1 cellular context compared by ENCODE assay signal in genomic region chr1:202821467-202821866, GRCh38.
TF ChIP-seq lines count a peak whose summit lies in the region.

No MANE protein-coding gene starts in this region.

TF ChIP-seq in SK-N-SH, 30 proteins besides CTCF, POLR2A, EP300 and RAD21 (continued from another document):
- TF ChIP-seq PBX3 (IDR thresholded peaks at IDR 0.05) (no peak), FOXJ3 (CRISPR knock-in tag; IDR thresholded peaks at IDR 0.05) (no peak)
- TF ChIP-seq, protein P1, sequence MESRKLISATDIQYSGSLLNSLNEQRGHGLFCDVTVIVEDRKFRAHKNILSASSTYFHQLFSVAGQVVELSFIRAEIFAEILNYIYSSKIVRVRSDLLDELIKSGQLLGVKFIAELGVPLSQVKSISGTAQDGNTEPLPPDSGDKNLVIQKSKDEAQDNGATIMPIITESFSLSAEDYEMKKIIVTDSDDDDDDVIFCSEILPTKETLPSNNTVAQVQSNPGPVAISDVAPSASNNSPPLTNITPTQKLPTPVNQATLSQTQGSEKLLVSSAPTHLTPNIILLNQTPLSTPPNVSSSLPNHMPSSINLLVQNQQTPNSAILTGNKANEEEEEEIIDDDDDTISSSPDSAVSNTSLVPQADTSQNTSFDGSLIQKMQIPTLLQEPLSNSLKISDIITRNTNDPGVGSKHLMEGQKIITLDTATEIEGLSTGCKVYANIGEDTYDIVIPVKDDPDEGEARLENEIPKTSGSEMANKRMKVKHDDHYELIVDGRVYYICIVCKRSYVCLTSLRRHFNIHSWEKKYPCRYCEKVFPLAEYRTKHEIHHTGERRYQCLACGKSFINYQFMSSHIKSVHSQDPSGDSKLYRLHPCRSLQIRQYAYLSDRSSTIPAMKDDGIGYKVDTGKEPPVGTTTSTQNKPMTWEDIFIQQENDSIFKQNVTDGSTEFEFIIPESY (IDR thresholded peaks at IDR 0.05; ENCODE audit: borderline replicate concordance, low read depth), result no peak
